ENCODE assay signal across 31 cellular contexts in genomic region chr6:29671026-29671425, GRCh38. TPM values are rescaled to one million over a fixed set of nuclear protein-coding genes. Genes with fewer than 3 reads are reported as not detected.
"Had no signal": no experiment of that assay in that cellular context is flagged by ENCODE, and none has a peak within 500 bp of the region (broad histone marks: within the 10 kb centered on the region; RNA-seq: fewer than 3 reads in every experiment).

No MANE protein-coding gene starts in this region.

- DNase-seq: dermis blood vessel endothelial cell; dorsolateral prefrontal cortex; effector CD4-positive, alpha-beta T cell; effector memory CD4-positive, alpha-beta T cell; foreskin fibroblast; foreskin melanocyte; gastrocnemius medialis; glutamatergic neuron; head of caudate nucleus; heart right ventricle; hippocampal formation; left cardiac atrium; left lung; left ventricle myocardium superior; lower lobe of right lung; mesenchymal stem cell; midbrain had no signal

- H3K36me3 ChIP-seq: esophagus muscularis mucosa, gastrocnemius medialis, heart right ventricle, left lung, lower lobe of right lung had no signal

- H3K27ac ChIP-seq: coronary artery, esophagus muscularis mucosa, gastrocnemius medialis, heart right ventricle, left lung, lower lobe of right lung had no signal

- H3K4me3 ChIP-seq: coronary artery, dorsolateral prefrontal cortex, esophagus muscularis mucosa, gastrocnemius medialis, heart right ventricle, left lung, lower lobe of right lung had no signal

- H3K4me1 ChIP-seq: esophagus muscularis mucosa, gastrocnemius medialis, left lung, lower lobe of right lung had no signal

- H3K9me3 ChIP-seq: esophagus muscularis mucosa, gastrocnemius medialis, heart right ventricle, left lung, lower lobe of right lung had no signal

- ATAC-seq: gastrocnemius medialis, heart right ventricle, left cardiac atrium, left lung, left ventricle myocardium superior, lower lobe of right lung had no signal

- FAIRE-seq: colon, endothelial cell of umbilical vein, islet of Langerhans had no signal

RNA-seq across cellular contexts. Expression of gene ZFP57, which starts 9.9 kb away (rescaled TPM):
- total RNA-seq: endothelial cell of umbilical vein, glomerular endothelial cell, left lung, left ventricle myocardium superior, lower lobe of right lung, mononuclear cell had no signal

RNA-seq across cellular contexts. Expression of gene MOG, which starts 14.1 kb away (rescaled TPM):
- total RNA-seq: dermis blood vessel endothelial cell, endothelial cell of umbilical vein, epithelial cell of proximal tubule, esophagus muscularis mucosa, gastrocnemius medialis, glomerular endothelial cell, kidney epithelial cell, left lung, lower leg skin, lower lobe of right lung, lung microvascular endothelial cell, mononuclear cell, mucosa of gallbladder had no signal
- polyA plus RNA-seq: endothelial cell of umbilical vein, esophagus, keratinocyte had no signal
